Comparison of ENCODE assay signal across 1 cellular context in genomic region chr6:16493802-16494201, GRCh38.
TF ChIP-seq lines count a peak whose summit lies in the region.

No MANE protein-coding gene starts in this region.

TF ChIP-seq in GM12878, 131 proteins besides CTCF, POLR2A, EP300 and RAD21 (continued from another document):
- TF ChIP-seq PKNOX1 (IDR thresholded peaks at IDR 0.05): no peak
- no peak for TF ChIP-seq EGR1 (IDR thresholded peaks at IDR 0.05; ENCODE audit: borderline replicate concordance in 1 of 2, low read depth in 2 of 2, low read length in 2 of 2)
- TF ChIP-seq CREM (IDR thresholded peaks at IDR 0.05; ENCODE audit: low read depth): no peak
- TF ChIP-seq POLR2AphosphoS5 (IDR thresholded peaks at IDR 0.05; ENCODE audit: low read length): no peak
- no peak for TF ChIP-seq ZZZ3 (IDR thresholded peaks at IDR 0.05; ENCODE audit: control insufficient read depth, insufficient read length, low read depth)
- no peak for TF ChIP-seq USF1 (IDR thresholded peaks at IDR 0.05; ENCODE audit: borderline replicate concordance, extremely low read length, insufficient read depth, low read depth, low read length)
- no peak for TF ChIP-seq IRF5 (IDR thresholded peaks at IDR 0.05; ENCODE audit: borderline replicate concordance)
- TF ChIP-seq YBX1 (IDR thresholded peaks at IDR 0.05): no peak
- no peak for TF ChIP-seq ZBTB40 (IDR thresholded peaks at IDR 0.05; ENCODE audit: borderline replicate concordance)
- TF ChIP-seq YY1 (IDR thresholded peaks at IDR 0.05; ENCODE audit: low read depth, low read length): no peak
- no peak for TF ChIP-seq RBBP5 (conservative IDR thresholded peaks at IDR 0.05)
- no peak for TF ChIP-seq NKRF (conservative IDR thresholded peaks at IDR 0.05)
